11 cellular contexts compared by ENCODE assay signal in the genomic region with DNA sequence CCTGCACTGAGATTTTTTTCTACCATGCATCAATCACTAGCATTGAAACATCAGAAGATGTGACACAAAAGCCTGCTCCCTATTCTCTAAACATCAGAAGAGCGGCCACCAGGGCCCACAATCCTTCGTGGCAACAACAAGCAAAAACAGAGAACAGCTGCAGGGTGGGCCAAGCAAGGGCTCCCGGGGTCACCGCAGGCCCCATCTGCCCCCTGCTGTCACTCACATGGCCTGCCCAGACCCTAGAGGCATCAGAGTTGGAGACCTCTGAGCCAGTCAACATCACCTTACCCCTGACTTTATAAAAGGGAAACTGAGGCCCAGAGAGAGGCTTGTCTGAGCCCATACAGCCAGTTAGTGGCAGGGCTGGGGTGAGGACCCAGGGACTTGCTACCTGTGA. TPM values are rescaled to one million over a fixed set of nuclear protein-coding genes. Genes with fewer than 3 reads are reported as not detected.
DNase-seq lines count a peak whose midpoint lies in the region; ATAC-seq and TF ChIP-seq lines count a peak whose summit lies in the region.
"Had no signal": no experiment of that assay in that cellular context is flagged by ENCODE, and none has a peak within 500 bp of the region (broad histone marks: within the 10 kb centered on the region; RNA-seq: fewer than 3 reads in every experiment).

No MANE protein-coding gene starts in this region.

- no peak for TF ChIP-seq EP300 in esophagus muscularis mucosa (IDR thresholded peaks at IDR 0.05)

- H3K4me1 Mint-ChIP-seq in activated CD8-positive, alpha-beta memory T cell treated with anti-CD3 and anti-CD28 coated beads, Interleukin-2, amount 10 ng/mL, durations not matched to agents 7 days and 5 days = peaks cover 82% of the 10 kb centered on the region

- H3K27ac ChIP-seq in Peyer's patch (peak overlapping the region; percentile 81 to 97 (median 88)), esophagus muscularis mucosa (replicated peaks in 1 of 4) (peak overlapping the region in 3 of 4 donors; percentile 13 to 76 (median 16)), subcutaneous abdominal adipose tissue (ENCODE audit: low read depth, low read length) (peak overlapping the region; percentile 78), aorta (ENCODE audit: low read depth in 1 of 2, low read length in 2 of 2) (no peak overlapping the region)

- H3K4me3 ChIP-seq in Peyer's patch (peak overlapping the region; percentile 47 to 70 (median 60)), esophagus muscularis mucosa (peak overlapping the region; percentile 22 to 57 (median 36)), subcutaneous abdominal adipose tissue (ENCODE audit: low read depth in 1 of 5, low read length in 5 of 5) (peak overlapping the region; percentile 32 to 73 (median 69)), aorta (ENCODE audit: low read length in 2 of 2) (no peak overlapping the region)

- H3K9ac ChIP-seq in subcutaneous abdominal adipose tissue (ENCODE audit: low read length in 5 of 5) = peak overlapping the region in 2 of 5 donors; percentile 67 to 80

- no peaks in the 10 kb centered on the region for H3K9me3 Mint-ChIP-seq in activated CD8-positive, alpha-beta memory T cell treated with anti-CD3 and anti-CD28 coated beads, Interleukin-2, amount 10 ng/mL, durations not matched to agents 7 days and 5 days (ENCODE audit: low read depth)

- peaks cover 39% of the 10 kb centered on the region for H3K36me3 Mint-ChIP-seq in activated CD8-positive, alpha-beta memory T cell treated with anti-CD3 and anti-CD28 coated beads, Interleukin-2, amount 10 ng/mL, durations not matched to agents 7 days and 5 days

- H3K27me3 Mint-ChIP-seq in activated CD8-positive, alpha-beta memory T cell treated with anti-CD3 and anti-CD28 coated beads, Interleukin-2, amount 10 ng/mL, durations not matched to agents 7 days and 5 days = no peaks in the 10 kb centered on the region

- peak overlapping the region; percentile 98 for H3K4me3 Mint-ChIP-seq in activated CD8-positive, alpha-beta memory T cell treated with anti-CD3 and anti-CD28 coated beads, Interleukin-2, amount 10 ng/mL, durations not matched to agents 7 days and 5 days

- peak overlapping the region; percentile 95 for H3K27ac Mint-ChIP-seq in activated CD8-positive, alpha-beta memory T cell treated with anti-CD3 and anti-CD28 coated beads, Interleukin-2, amount 10 ng/mL, durations not matched to agents 7 days and 5 days

- TF ChIP-seq POLR2A in Peyer's patch (IDR thresholded peaks at IDR 0.05) (no peak), esophagus muscularis mucosa (IDR thresholded peaks at IDR 0.05; ENCODE audit: low read depth) (no peak)

- H3K4me1 ChIP-seq in Peyer's patch (peaks cover 0 to 52% (median 28%) of the 10 kb centered on the region in 4 donors), esophagus muscularis mucosa (peaks cover 0 to 16% (median 5%) of the 10 kb centered on the region in 4 donors), subcutaneous abdominal adipose tissue (ENCODE audit: control insufficient read depth in 5 of 5, insufficient read depth in 5 of 5, low read length in 5 of 5) (peaks cover 2 to 92% (median 43%) of the 10 kb centered on the region in 5 donors), aorta (ENCODE audit: control insufficient read depth in 1 of 2, insufficient read depth in 2 of 2, low read length in 2 of 2) (no peaks in the 10 kb centered on the region)

- no peaks in the 10 kb centered on the region for H3K36me3 ChIP-seq in Peyer's patch
- H3K36me3 ChIP-seq in esophagus muscularis mucosa = no peaks in the 10 kb centered on the region
- H3K36me3 ChIP-seq in subcutaneous abdominal adipose tissue (ENCODE audit: control insufficient read depth in 5 of 5, insufficient read depth in 5 of 5, low read length in 5 of 5) = no peaks in the 10 kb centered on the region
- no peaks in the 10 kb centered on the region for H3K36me3 ChIP-seq in aorta (ENCODE audit: control insufficient read depth in 1 of 2, insufficient read depth in 2 of 2, low read length in 1 of 2)

- H3K9me3 ChIP-seq in Peyer's patch = no peaks in the 10 kb centered on the region
- no peaks in the 10 kb centered on the region for H3K9me3 ChIP-seq in esophagus muscularis mucosa
- H3K9me3 ChIP-seq in subcutaneous abdominal adipose tissue (ENCODE audit: control insufficient read depth in 5 of 5, low read length in 5 of 5) = no peaks in the 10 kb centered on the region
- H3K9me3 ChIP-seq in aorta (ENCODE audit: control insufficient read depth, low read length) = no peaks in the 10 kb centered on the region

- 74% methylated on average over 4 of the region's 4 CpGs for WGBS in esophagus muscularis mucosa
- WGBS in aorta, 2 donors = 92 to 96% methylated on average over 4 of the region's 4 CpGs

- TF ChIP-seq CTCF in Peyer's patch (IDR thresholded peaks at IDR 0.05) = no peak
- no peak for TF ChIP-seq CTCF in esophagus muscularis mucosa (IDR thresholded peaks at IDR 0.05)

- no peaks in the 10 kb centered on the region for H3K27me3 ChIP-seq in Peyer's patch
- H3K27me3 ChIP-seq in esophagus muscularis mucosa = peaks cover 0 to 20% (median 0%) of the 10 kb centered on the region in 4 donors
- H3K27me3 ChIP-seq in subcutaneous abdominal adipose tissue (ENCODE audit: control insufficient read depth in 5 of 5, insufficient read depth in 4 of 5, low read length in 5 of 5) = peaks cover 0 to 2% (median 0%) of the 10 kb centered on the region in 5 donors
- no peaks in the 10 kb centered on the region for H3K27me3 ChIP-seq in aorta (ENCODE audit: control insufficient read depth in 1 of 2, insufficient read depth in 2 of 2, low read length in 1 of 2)

- CTCF ChIA-PET in activated CD8-positive, alpha-beta memory T cell treated with anti-CD3 and anti-CD28 coated beads, Interleukin-2, amount 10 ng/mL, durations not matched to agents 7 days and 5 days (lab: Charles Lee) = interaction anchor here (1.5 to 30.3 kb wide), 5 partner anchors 12 to 36 kb away, joined by 3 to 438 read pairs (median 141); no protein-coding TSS in a partner anchor

- no peak for DNase-seq in activated CD8-positive, alpha-beta memory T cell treated with anti-CD3 and anti-CD28 coated beads, Interleukin-2, amount 10 ng/mL, durations not matched to agents 7 days and 5 days
- DNase-seq in activated CD8-positive, alpha-beta memory T cell treated with anti-CD3 and anti-CD28 coated beads for 24 hours = no peak
- DNase-seq in Peyer's patch = no peak
- no peak for DNase-seq in esophagus muscularis mucosa (ENCODE audit: extremely low spot score)
- DNase-seq in GOT3 (lab: John Stamatoyannopoulos, UW) = no peak
- DNase-seq in aorta = no peak
- DNase-seq: NCI-H526 had no signal

- intact Hi-C loops in esophagus muscularis mucosa (cut with DNase I) = no loop called here
- intact Hi-C loops in aorta (cut with DNase I) = no loop called here

- no peak for ATAC-seq in activated CD8-positive, alpha-beta memory T cell treated with anti-CD3 and anti-CD28 coated beads, Interleukin-2, amount 10 ng/mL, durations not matched to agents 7 days and 5 days
- no peak for ATAC-seq in aorta (ENCODE audit: low FRiP score)
- no peak for ATAC-seq in HG03175 (IDR thresholded peaks at IDR 0.05; ENCODE audit: unreplicated experiment)

RNA-seq across cellular contexts. Expression of a gene that starts 1.8 kb away (rescaled TPM):
- total RNA-seq in activated CD8-positive, alpha-beta memory T cell treated with anti-CD3 and anti-CD28 coated beads, Interleukin-2, amount 10 ng/mL, durations not matched to agents 7 days and 5 days = 100 to 1,000 TPM; 326 to 386 TPM
- 10 to 100 TPM; 10.3 to 77.6 (median 18.3) TPM for total RNA-seq in Peyer's patch
- 10 to 100 TPM; 32.4 to 83.7 (median 36.3) TPM for total RNA-seq in esophagus muscularis mucosa
- total RNA-seq in aorta = 100 to 1,000 TPM; 114 to 116 TPM
- 100 to 1,000 TPM in 1 of 2 donors, 10 to 100 TPM in 1; 18.0 to 122 TPM for polyA plus RNA-seq in aorta

RNA-seq across cellular contexts. Expression of a gene that starts 32.4 kb away (rescaled TPM):
- under 1 TPM in 1 of 2 experiments, not detected in 1; 0.32 TPM for total RNA-seq in activated CD8-positive, alpha-beta memory T cell treated with anti-CD3 and anti-CD28 coated beads, Interleukin-2, amount 10 ng/mL, durations not matched to agents 7 days and 5 days
- total RNA-seq in Peyer's patch (not detected), esophagus muscularis mucosa (not detected), aorta (under 1 TPM in 1 of 2 donors, not detected in 1; 0.42 TPM)
- not detected for polyA plus RNA-seq in aorta
- total RNA-seq: epithelial cell of proximal tubule; T-helper 2 cell treated with Interferon-gamma antibody and Interleukin-4, amounts not matched to agents 100 ng/mL and 5 ng/mL, for 36 hours had no signal

Comparison
In these comparisons a context has a peak if more than half of its experiments do, and no peak if none do; other contexts are left out.
1. H3K27ac ChIP-seq: peak in Peyer's patch (4 of 4), esophagus muscularis mucosa (3 of 4) and subcutaneous abdominal adipose tissue (single experiment); none in aorta (0 of 2).
2. H3K4me3 ChIP-seq: peak in Peyer's patch (4 of 4), esophagus muscularis mucosa (4 of 4) and subcutaneous abdominal adipose tissue (5 of 5); none in aorta (0 of 2).